Comparison of ENCODE assay signal across 8 cellular contexts in genomic region chr3:50236484-50237132, GRCh38. TPM values are rescaled to one million over a fixed set of nuclear protein-coding genes. Genes with fewer than 3 reads are reported as not detected.
A peak's percentile ranks its signal among the peaks of the same experiment; 100 is the strongest.
DNase-seq lines count a peak whose midpoint lies in the region; ATAC-seq and TF ChIP-seq lines count a peak whose summit lies in the region.

No MANE protein-coding gene starts in this region.

- H3K9me3 Mint-ChIP-seq in Calu3 (ENCODE audit: low read depth, unreplicated experiment): no peaks in the 10 kb centered on the region

- peaks cover 15% of the 10 kb centered on the region for H3K4me1 ChIP-seq in PC-3 (ENCODE audit: insufficient read depth, low read length)
- peaks cover 12% of the 10 kb centered on the region for H3K4me1 ChIP-seq in ovary (ENCODE audit: insufficient read depth)

- peaks cover 38% of the 10 kb centered on the region for H4K20me1 ChIP-seq in PC-3 (ENCODE audit: low read length)

- H2AFZ ChIP-seq in PC-3 (ENCODE audit: low read length): no peak overlapping the region

- H3K79me2 ChIP-seq in PC-3 (ENCODE audit: low read length): peaks cover 56% of the 10 kb centered on the region

- TF ChIP-seq CTCF in Calu3 (IDR thresholded peaks at IDR 0.05; ENCODE audit: unreplicated experiment) (no peak), PC-3 (conservative IDR thresholded peaks at IDR 0.05; ENCODE audit: low read depth, low read length) (no peak), epithelial cell of esophagus (IDR thresholded peaks at IDR 0.05; ENCODE audit: insufficient read depth, low read depth, low read length, missing control alignments) (no peak), ovary (IDR thresholded peaks at IDR 0.05) (no peak)

- POLR2A ChIA-PET in PC-3 (lab: Charles Lee; ENCODE audit: unreplicated experiment): no interaction called here

- DNase-seq in Calu3: no peak
- no peak for DNase-seq in PC-3
- no peak for DNase-seq in epithelial cell of esophagus (ENCODE audit: low read depth)
- DNase-seq in ovary: no peak
- DNase-seq in stimulated activated CD4-positive, alpha-beta T cell treated with anti-CD3 and anti-CD28 coated beads, Interleukin-2, amount 100 ng/mL, for 48 hours: no peak

- H3K4me3 Mint-ChIP-seq in Calu3 (ENCODE audit: low read depth, unreplicated experiment): peak overlapping the region; percentile 86

- no peak for ATAC-seq in PC-3
- ATAC-seq in HG02938 (IDR thresholded peaks at IDR 0.05; ENCODE audit: unreplicated experiment): no peak
- no peak for ATAC-seq in GM19023 (IDR thresholded peaks at IDR 0.05; ENCODE audit: unreplicated experiment)
- ATAC-seq in GM18870 (IDR thresholded peaks at IDR 0.05; ENCODE audit: unreplicated experiment): no peak

- H3K36me3 ChIP-seq in PC-3 (ENCODE audit: low read depth, low read length) (peaks cover 7% of the 10 kb centered on the region; the same call in 1 of the 2 replicates), ovary (no peaks in the 10 kb centered on the region)

- H3K27ac ChIP-seq in PC-3 (ENCODE audit: low read length) (peak overlapping the region; percentile 55; the same call in 1 of the 2 replicates), ovary (peak overlapping the region; percentile 71 to 80)

- BruUV-seq in Calu3 (replicated peaks; lab: Mats Ljungman, UMichigan) (TSS peak; percentile 70), PC-3 (replicated peaks; lab: Mats Ljungman, UMichigan) (TSS peak; percentile 57)

- no peaks in the 10 kb centered on the region for H3K9me2 ChIP-seq in PC-3 (replicated peaks; ENCODE audit: low read length)

- H3K9ac ChIP-seq in PC-3 (ENCODE audit: low read length): peak overlapping the region; percentile 85

- peak overlapping the region; percentile 78 for H3K4me3 ChIP-seq in PC-3 (ENCODE audit: low read length)
- peak overlapping the region; percentile 62 for H3K4me3 ChIP-seq in epithelial cell of esophagus (ENCODE audit: low read length)
- peak overlapping the region; percentile 69 for H3K4me3 ChIP-seq in ovary

- H3K36me3 Mint-ChIP-seq in Calu3 (ENCODE audit: insufficient read depth, unreplicated experiment): peaks cover 42% of the 10 kb centered on the region

- peak overlapping the region; percentile 90 for H3K27ac Mint-ChIP-seq in Calu3 (ENCODE audit: unreplicated experiment)

- no peaks in the 10 kb centered on the region for H3K27me3 Mint-ChIP-seq in Calu3 (ENCODE audit: unreplicated experiment)

- H3K9me3 ChIP-seq in PC-3 (ENCODE audit: low read length) (no peaks in the 10 kb centered on the region), ovary (no peaks in the 10 kb centered on the region)

- peak overlapping the region; percentile 98 for H3K4me2 ChIP-seq in PC-3 (ENCODE audit: low read length)

- no peak for TF ChIP-seq EP300 in ovary (IDR thresholded peaks at IDR 0.05)

- CTCF ChIA-PET in Calu3 (lab: Charles Lee) (interaction anchor here (1.9 kb wide), 1 partner anchor 10 kb away, joined by 13 read pairs; no protein-coding TSS in a partner anchor), PC-3 (lab: Charles Lee) (no interaction called here)

- no peak for TF ChIP-seq POLR2A in ovary (IDR thresholded peaks at IDR 0.05)

- peaks cover 16% of the 10 kb centered on the region for H3K4me1 Mint-ChIP-seq in Calu3 (ENCODE audit: low read depth, unreplicated experiment)

- H3F3A ChIP-seq in PC-3 (ENCODE audit: low read length, unreplicated experiment): peaks cover 5% of the 10 kb centered on the region

- intact Hi-C loops in Calu3 (cut with micrococcal nuclease; ENCODE audit: unreplicated experiment) (no loop called here), PC-3 (cut with micrococcal nuclease) (no loop called here), ovary (cut with DNase I) (no loop called here)

- H3K27me3 ChIP-seq in PC-3 (ENCODE audit: low read length) (no peaks in the 10 kb centered on the region), ovary (no peaks in the 10 kb centered on the region)

- WGBS in ovary, 3 donors: 0% methylated on average over 13 of the region's 13 CpGs

RNA-seq across cellular contexts. Expression of gene GNAI2, which starts 0.6 kb away (rescaled TPM):
- 92.5 and 102 TPM in 2 replicates for total RNA-seq in Calu3 (2022)
- 221 and 254 TPM in 2 replicates for total RNA-seq in PC-3 (2014; rRNA removed)
- total RNA-seq in ovary: 100 to 1,000 TPM in 6 of 7 donors, 10 to 100 TPM in 1; 72.3 to 259 (median 212) TPM
- 100 to 1,000 TPM; 189 to 309 TPM for polyA plus RNA-seq in ovary

RNA-seq across cellular contexts. Expression of gene SLC38A3, which starts 31.5 kb away (rescaled TPM):
- total RNA-seq in Calu3 (2022) (not detected in 2 replicates), PC-3 (2014; rRNA removed) (0.17 and 3.3 TPM in 2 replicates), ovary (10 to 100 TPM in 2 of 7 donors, 1 to 10 TPM in 5; 3.0 to 10.9 (median 8.3) TPM)
- 1 to 10 TPM; 1.6 to 6.6 TPM for polyA plus RNA-seq in ovary

RNA-seq across cellular contexts. Expression of gene SEMA3B, which starts 32.3 kb away (rescaled TPM):
- total RNA-seq in Calu3 (2022): 20.3 and 25.7 TPM in 2 replicates
- total RNA-seq in PC-3 (2014; rRNA removed): 40.1 and 63.9 TPM in 2 replicates
- 100 to 1,000 TPM in 1 of 7 donors, 10 to 100 TPM in 6; 18.4 to 224 (median 51.9) TPM for total RNA-seq in ovary
- 10 to 100 TPM in 1 of 2 donors, 1 to 10 TPM in 1; 5.0 to 30.9 TPM for polyA plus RNA-seq in ovary

RNA-seq across cellular contexts. Expression of gene LSMEM2, which starts 42.3 kb away (rescaled TPM):
- total RNA-seq in Calu3 (2022): 0.32 TPM in 1 of 2 replicates, not detected in the other
- not detected in 2 replicates for total RNA-seq in PC-3 (2014; rRNA removed)
- total RNA-seq in ovary: 1 to 10 TPM in 2 of 7 donors, under 1 TPM in 3, not detected in 2; 0.42 to 1.4 (median 0.76) TPM
- polyA plus RNA-seq in ovary: 1 to 10 TPM in 1 of 2 donors, under 1 TPM in 1; 0.60 to 1.0 TPM

RNA-seq across cellular contexts. Expression of gene GNAT1, which starts 45.2 kb away (rescaled TPM):
- total RNA-seq in Calu3 (2022) (not detected in 2 replicates), PC-3 (2014; rRNA removed) (0.22 TPM in 1 of 2 replicates, not detected in the other), ovary (not detected)
- not detected for polyA plus RNA-seq in ovary
